Comparison of ENCODE assay signal across 8 cellular contexts in the genomic region with DNA sequence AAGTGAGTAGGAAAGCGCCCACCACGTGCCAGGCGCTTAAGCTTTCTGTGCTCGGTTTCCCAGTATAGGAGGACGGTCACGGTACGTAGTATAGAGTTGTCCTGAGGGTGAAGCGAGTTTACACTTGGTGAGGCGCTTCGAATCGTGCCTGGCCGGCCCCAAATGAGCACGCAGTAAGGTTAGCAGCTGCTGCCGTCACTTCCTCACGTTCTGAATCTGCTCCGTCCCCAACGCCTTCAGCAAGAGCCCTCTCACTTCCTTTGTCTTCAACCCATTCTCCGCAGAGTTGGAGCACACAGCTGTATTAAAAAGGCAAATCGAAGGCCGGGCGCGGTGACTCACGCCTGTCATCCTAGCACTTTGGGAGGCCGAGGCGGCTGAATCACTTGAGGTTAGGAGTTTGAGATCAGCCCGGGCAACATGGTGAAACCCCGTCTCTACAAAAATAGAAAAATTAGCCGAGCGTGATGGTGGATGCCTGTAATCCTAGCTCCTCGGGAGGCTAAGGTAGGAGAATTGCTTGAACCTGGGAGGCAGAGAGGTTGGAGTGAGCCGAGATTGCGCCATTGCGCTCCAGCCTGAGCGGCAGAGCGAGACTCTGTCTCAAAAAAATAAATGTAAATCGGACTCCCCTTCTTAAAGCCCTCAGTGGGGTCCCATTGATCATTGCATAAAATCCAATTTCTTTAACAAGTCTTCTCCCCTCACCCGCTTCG. TPM values are rescaled to one million over a fixed set of nuclear protein-coding genes. Genes with fewer than 3 reads are reported as not detected.
DNase-seq lines count a peak whose midpoint lies in the region; ATAC-seq and TF ChIP-seq lines count a peak whose summit lies in the region.

No MANE protein-coding gene starts in this region.

- H3K9me3 ChIP-seq in naive thymus-derived CD4-positive, alpha-beta T cell (ENCODE audit: control insufficient read depth in 2 of 3, low read length in 3 of 3): no peaks in the 10 kb centered on the region

- TF ChIP-seq CTCF in AG09319 (IDR thresholded peaks at IDR 0.05; ENCODE audit: low read depth, low read length): no peak

- peak overlapping the region; percentile 72 for H3K4me3 ChIP-seq in naive thymus-derived CD4-positive, alpha-beta T cell (ENCODE audit: low read length)

- ATAC-seq in GM19043 (IDR thresholded peaks at IDR 0.05; ENCODE audit: low read depth, unreplicated experiment) (peak; percentile 29), HG03378 (IDR thresholded peaks at IDR 0.05; ENCODE audit: unreplicated experiment) (peak; percentile 38)
- ATAC-seq in naive thymus-derived CD4-positive, alpha-beta T cell: peak; percentile 62
- ATAC-seq in stimulated activated memory B cell treated with anti-CD40 and anti-IgM and Interleukin-4, amounts not matched to agents 10 μg/mL and 1 μg/mL and 100 μg/mL, for 72 hours: peak; percentile 74

- H3K4me1 ChIP-seq in naive thymus-derived CD4-positive, alpha-beta T cell (ENCODE audit: control insufficient read depth in 2 of 2, insufficient read depth in 2 of 2, low read length in 2 of 2): peaks cover 35 to 41% of the 10 kb centered on the region in 2 donors

- intact Hi-C loops in naive thymus-derived CD4-positive, alpha-beta T cell (cut with micrococcal nuclease): loop anchor here (1.0 to 10.0 kb wide), 8 partner anchors 17 to 1962 kb away; partner anchors contain the start of genes GALC (in 1 of the 2), PPP4R3A (in 1 of the 2), RPS6KA5 (in 1 of the 2) and SPATA7 (in 1 of the 2)

- TF ChIP-seq POLR2A in erythroblast (IDR thresholded peaks at IDR 0.05; ENCODE audit: low read length): no peak

- DNase-seq in AG09319 (ENCODE audit: extremely low read depth, low read depth) (peak; percentile 45), NOMO-1 treated with dmso at 0.1 percent for 144 hours (lab: John Stamatoyannopoulos, UW; ENCODE audit: unreplicated experiment) (peak; percentile 91), erythroblast (lab: John Stamatoyannopoulos, UW) (peak; percentile 76 to 81)
- peak; percentile 90 for DNase-seq in activated CD8-positive, alpha-beta memory T cell treated with anti-CD3 and anti-CD28 coated beads, Interleukin-2, amount 50 U/mL, for 48 hours
- peak; percentile 52 to 82 (median 75) for DNase-seq in naive thymus-derived CD4-positive, alpha-beta T cell

- peak overlapping the region; percentile 74 to 98 (median 96) for H3K4me3 Mint-ChIP-seq in naive thymus-derived CD4-positive, alpha-beta T cell
- peak overlapping the region; percentile 98 for H3K4me3 Mint-ChIP-seq in stimulated activated memory B cell treated with anti-CD40 and anti-IgM and Interleukin-4, amounts not matched to agents 10 μg/mL and 1 μg/mL and 100 μg/mL, for 72 hours

- H3K27ac ChIP-seq in naive thymus-derived CD4-positive, alpha-beta T cell (ENCODE audit: low read depth, low read length): peak overlapping the region; percentile 94

- H3K36me3 Mint-ChIP-seq in naive thymus-derived CD4-positive, alpha-beta T cell: peaks cover 3 to 25% (median 13%) of the 10 kb centered on the region in 5 donors
- H3K36me3 Mint-ChIP-seq in stimulated activated memory B cell treated with anti-CD40 and anti-IgM and Interleukin-4, amounts not matched to agents 10 μg/mL and 1 μg/mL and 100 μg/mL, for 72 hours: peaks cover 33% of the 10 kb centered on the region

- peak overlapping the region; percentile 92 to 99 (median 97) for H3K27ac Mint-ChIP-seq in naive thymus-derived CD4-positive, alpha-beta T cell
- H3K27ac Mint-ChIP-seq in stimulated activated memory B cell treated with anti-CD40 and anti-IgM and Interleukin-4, amounts not matched to agents 10 μg/mL and 1 μg/mL and 100 μg/mL, for 72 hours: peak overlapping the region; percentile 95

- H3K27me3 ChIP-seq in naive thymus-derived CD4-positive, alpha-beta T cell (ENCODE audit: control insufficient read depth in 2 of 2, insufficient read depth in 2 of 2, low read length in 2 of 2): no peaks in the 10 kb centered on the region

- H3K9me3 Mint-ChIP-seq in naive thymus-derived CD4-positive, alpha-beta T cell: no peaks in the 10 kb centered on the region
- no peaks in the 10 kb centered on the region for H3K9me3 Mint-ChIP-seq in stimulated activated memory B cell treated with anti-CD40 and anti-IgM and Interleukin-4, amounts not matched to agents 10 μg/mL and 1 μg/mL and 100 μg/mL, for 72 hours

- H3K27me3 Mint-ChIP-seq in naive thymus-derived CD4-positive, alpha-beta T cell: no peaks in the 10 kb centered on the region
- H3K27me3 Mint-ChIP-seq in stimulated activated memory B cell treated with anti-CD40 and anti-IgM and Interleukin-4, amounts not matched to agents 10 μg/mL and 1 μg/mL and 100 μg/mL, for 72 hours: no peaks in the 10 kb centered on the region

- CTCF ChIA-PET in naive thymus-derived CD4-positive, alpha-beta T cell (lab: Charles Lee): interaction anchor here (1.1 to 4.5 kb wide), 5 partner anchors 10 to 21 kb away, joined by 3 to 17 read pairs (median 3); no protein-coding TSS in a partner anchor

- H3K4me1 Mint-ChIP-seq in naive thymus-derived CD4-positive, alpha-beta T cell: peaks cover 35 to 75% (median 63%) of the 10 kb centered on the region in 7 donors
- peaks cover 47% of the 10 kb centered on the region for H3K4me1 Mint-ChIP-seq in stimulated activated memory B cell treated with anti-CD40 and anti-IgM and Interleukin-4, amounts not matched to agents 10 μg/mL and 1 μg/mL and 100 μg/mL, for 72 hours

- POLR2A ChIA-PET in naive thymus-derived CD4-positive, alpha-beta T cell (lab: Charles Lee): interaction anchor here (0.6 to 3.5 kb wide), 15 partner anchors 8 to 1164 kb away, joined by 3 to 19 read pairs (median 4); partner anchors contain the start of genes EML5 and PSMC1

- peaks cover 0 to 7% (median 0%) of the 10 kb centered on the region in 3 experiments for H3K36me3 ChIP-seq in naive thymus-derived CD4-positive, alpha-beta T cell (ENCODE audit: control insufficient read depth in 2 of 3, insufficient read depth in 3 of 3, low read length in 3 of 3)

RNA-seq across cellular contexts. Expression of gene TDP1, which starts 0.7 kb away (rescaled TPM):
- total RNA-seq in naive thymus-derived CD4-positive, alpha-beta T cell: 10 to 100 TPM; 61.7 to 69.2 (median 62.3) TPM
- polyA plus RNA-seq in naive thymus-derived CD4-positive, alpha-beta T cell: 10 to 100 TPM; 39.0 to 50.6 TPM

RNA-seq across cellular contexts. Expression of gene EFCAB11, which starts 1.9 kb away (rescaled TPM):
- total RNA-seq in naive thymus-derived CD4-positive, alpha-beta T cell: 1 to 10 TPM; 1.2 to 8.5 (median 1.9) TPM
- 1 to 10 TPM; 1.9 to 3.0 TPM for polyA plus RNA-seq in naive thymus-derived CD4-positive, alpha-beta T cell

Comparison
In these comparisons a context has a peak if more than half of its experiments do, and no peak if none do; other contexts are left out.
1. Peak in every context shown above with its lines: DNase-seq, ATAC-seq, H3K4me3 ChIP-seq and H3K27ac ChIP-seq.